Comparison of ENCODE assay signal across 1 cellular context in genomic region chr11:62841361-62842170, GRCh38.
TF ChIP-seq lines count a peak whose summit lies in the region.

No MANE protein-coding gene starts in this region.

TF ChIP-seq in K562, 482 proteins besides CTCF, POLR2A, EP300 and RAD21 (continued from another document and continues in another):
- peak; percentile 95; the same call in 1 of the 2 replicates for TF ChIP-seq NFATC3 (IDR thresholded peaks at IDR 0.05)
- TF ChIP-seq SMAD1 (IDR thresholded peaks at IDR 0.05; ENCODE audit: low read depth, low read length, partially characterized antibody): peak; percentile 100
- peak; percentile 63; the same call in 1 of the 2 replicates for TF ChIP-seq MAFF (IDR thresholded peaks at IDR 0.05; ENCODE audit: low read length)
- TF ChIP-seq NR0B1 (IDR thresholded peaks at IDR 0.05; ENCODE audit: partially characterized antibody): no peak
- TF ChIP-seq ZNF175 (CRISPR knock-in tag; IDR thresholded peaks at IDR 0.05; ENCODE audit: low read depth): peak; percentile 78
- TF ChIP-seq SP1 (CRISPR knock-in tag; IDR thresholded peaks at IDR 0.05): peak; percentile 99
- TF ChIP-seq CTBP1 (IDR thresholded peaks at IDR 0.05; ENCODE audit: borderline replicate concordance): peak; percentile 87
- peak; percentile 98 for TF ChIP-seq ZBTB17 (CRISPR knock-in tag; IDR thresholded peaks at IDR 0.05)
- TF ChIP-seq EZH2 (IDR thresholded peaks at IDR 0.05; ENCODE audit: borderline replicate concordance, low read depth, low read length): no peak
- peak; percentile 97 for TF ChIP-seq HMG20A (CRISPR knock-in tag; conservative IDR thresholded peaks at IDR 0.05)
- TF ChIP-seq HOMEZ (CRISPR knock-in tag; IDR thresholded peaks at IDR 0.05): no peak
- peak; percentile 100 for TF ChIP-seq ESRRB (CRISPR knock-in tag; IDR thresholded peaks at IDR 0.05; ENCODE audit: borderline replicate concordance)
- peak; percentile 36 for TF ChIP-seq ZNF589 (CRISPR knock-in tag; IDR thresholded peaks at IDR 0.05; ENCODE audit: low read depth)
- TF ChIP-seq RAD51 (IDR thresholded peaks at IDR 0.05; ENCODE audit: borderline replicate concordance, low read depth): no peak; the same call in 1 of the 2 replicates
- TF ChIP-seq MCM7 (IDR thresholded peaks at IDR 0.05): peak in 1 of 2 experiments; percentile 84; a peak in 2 of 4 replicates
- no peak for TF ChIP-seq STAT5B (CRISPR knock-in tag; IDR thresholded peaks at IDR 0.05)
- peak; percentile 100 for TF ChIP-seq ILF3 (IDR thresholded peaks at IDR 0.05; ENCODE audit: borderline replicate concordance)
- peak; percentile 93 for TF ChIP-seq TCFL5 (CRISPR knock-in tag; conservative IDR thresholded peaks at IDR 0.05)
- peak; percentile 86 for TF ChIP-seq ZNF239 (CRISPR knock-in tag; IDR thresholded peaks at IDR 0.05)
- peak; percentile 85 for TF ChIP-seq ZSCAN29 (IDR thresholded peaks at IDR 0.05)
- TF ChIP-seq MTA3 (IDR thresholded peaks at IDR 0.05; ENCODE audit: borderline replicate concordance): peak; percentile 99
- TF ChIP-seq RBM25 (IDR thresholded peaks at IDR 0.05; ENCODE audit: low read depth, low read length, severe bottlenecking): peak; percentile 8
- TF ChIP-seq PHF8 (IDR thresholded peaks at IDR 0.05; ENCODE audit: borderline replicate concordance, low read length): no peak
- peak; percentile 40 for TF ChIP-seq ZKSCAN3 (CRISPR knock-in tag; IDR thresholded peaks at IDR 0.05)
- no peak for TF ChIP-seq CHD4 (IDR thresholded peaks at IDR 0.05; ENCODE audit: insufficient read depth, insufficient replicate concordance, low read depth, low read length, poor library complexity, severe bottlenecking)
- TF ChIP-seq COPS2 (conservative IDR thresholded peaks at IDR 0.05): no peak
- TF ChIP-seq ZNF707 (CRISPR knock-in tag; conservative IDR thresholded peaks at IDR 0.05): no peak; the same call in 1 of the 2 replicates
- TF ChIP-seq RREB1 (CRISPR knock-in tag; IDR thresholded peaks at IDR 0.05): peak; percentile 97
- TF ChIP-seq HNRNPUL1 (IDR thresholded peaks at IDR 0.05; ENCODE audit: low read length): peak; percentile 92; the same call in 1 of the 2 replicates
- no peak for TF ChIP-seq ZNF224 (CRISPR knock-in tag; IDR thresholded peaks at IDR 0.05)
- no peak; the same call in none of the 2 replicates for TF ChIP-seq ZNF584 (CRISPR knock-in tag; IDR thresholded peaks at IDR 0.05; ENCODE audit: low read depth)
- TF ChIP-seq XRCC5 (IDR thresholded peaks at IDR 0.05; ENCODE audit: low read depth, low read length): no peak; the same call in 1 of the 2 replicates
- TF ChIP-seq RNF219 (CRISPR knock-in tag; IDR thresholded peaks at IDR 0.05): peak; percentile 100
- TF ChIP-seq ETV6 (IDR thresholded peaks at IDR 0.05; ENCODE audit: borderline replicate concordance in 1 of 2, low read depth in 2 of 2, low read length in 1 of 2): peak; percentile 53 to 93; a peak in 3 of 4 replicates
- peak; percentile 87 for TF ChIP-seq ETV6 (CRISPR knock-in tag; IDR thresholded peaks at IDR 0.05; ENCODE audit: borderline replicate concordance)
- TF ChIP-seq BRF1 (IDR thresholded peaks at IDR 0.05; ENCODE audit: borderline replicate concordance, extremely low read depth, insufficient read length): no peak
- TF ChIP-seq MXI1 (IDR thresholded peaks at IDR 0.05; ENCODE audit: low read depth, low read length): peak; percentile 95
- TF ChIP-seq ZNF232 (CRISPR knock-in tag; IDR thresholded peaks at IDR 0.05): peak; percentile 79; the same call in 1 of the 2 replicates
- TF ChIP-seq ELF1 (tag; IDR thresholded peaks at IDR 0.05): peak; percentile 78
- no peak for TF ChIP-seq SRSF9 (IDR thresholded peaks at IDR 0.05; ENCODE audit: borderline replicate concordance, low read depth, low read length)
- peak; percentile 91 for TF ChIP-seq ZEB2 (IDR thresholded peaks at IDR 0.05)
- peak; percentile 71 for TF ChIP-seq DDX20 (tag; IDR thresholded peaks at IDR 0.05; ENCODE audit: low read depth)
- peak; percentile 99 for TF ChIP-seq ELF2 (CRISPR knock-in tag; IDR thresholded peaks at IDR 0.05)
- TF ChIP-seq NR2F6 (CRISPR knock-in tag; IDR thresholded peaks at IDR 0.05): peak; percentile 100
- no peak; the same call in none of the 2 replicates for TF ChIP-seq LARP7 (IDR thresholded peaks at IDR 0.05)
- TF ChIP-seq MIER1 (IDR thresholded peaks at IDR 0.05; ENCODE audit: low read depth): no peak; the same call in 1 of the 2 replicates
- no peak for TF ChIP-seq CEBPB (tag; IDR thresholded peaks at IDR 0.05)
- TF ChIP-seq KLF6 (CRISPR knock-in tag; IDR thresholded peaks at IDR 0.05; ENCODE audit: borderline replicate concordance): peak; percentile 93
- no peak for TF ChIP-seq ZNF184 (CRISPR knock-in tag; IDR thresholded peaks at IDR 0.05)
- peak; percentile 81 for TF ChIP-seq ZNF134 (CRISPR knock-in tag; conservative IDR thresholded peaks at IDR 0.05)
- peak; percentile 99 for TF ChIP-seq ZNF586 (CRISPR knock-in tag; conservative IDR thresholded peaks at IDR 0.05)
- peak; percentile 100 for TF ChIP-seq HBP1 (CRISPR knock-in tag; IDR thresholded peaks at IDR 0.05)
- TF ChIP-seq ZNF197 (CRISPR knock-in tag; IDR thresholded peaks at IDR 0.05; ENCODE audit: low read depth): peak; percentile 58; the same call in 1 of the 2 replicates
- TF ChIP-seq ZC3H4 (CRISPR knock-in tag; IDR thresholded peaks at IDR 0.05; ENCODE audit: borderline replicate concordance): peak; percentile 98
- peak; percentile 74 for TF ChIP-seq GABPA (tag; conservative IDR thresholded peaks at IDR 0.05; ENCODE audit: low read depth)
- TF ChIP-seq DPF2 (IDR thresholded peaks at IDR 0.05): peak; percentile 91
- no peak for TF ChIP-seq SAFB (IDR thresholded peaks at IDR 0.05; ENCODE audit: borderline replicate concordance, low read depth, low read length)
- TF ChIP-seq HSF4 (CRISPR knock-in tag; IDR thresholded peaks at IDR 0.05; ENCODE audit: borderline replicate concordance): no peak; the same call in 1 of the 2 replicates
- peak; percentile 90 for TF ChIP-seq ZNF395 (CRISPR knock-in tag; IDR thresholded peaks at IDR 0.05)
